Comparison of ENCODE assay signal across 16 cellular contexts in the genomic region with DNA sequence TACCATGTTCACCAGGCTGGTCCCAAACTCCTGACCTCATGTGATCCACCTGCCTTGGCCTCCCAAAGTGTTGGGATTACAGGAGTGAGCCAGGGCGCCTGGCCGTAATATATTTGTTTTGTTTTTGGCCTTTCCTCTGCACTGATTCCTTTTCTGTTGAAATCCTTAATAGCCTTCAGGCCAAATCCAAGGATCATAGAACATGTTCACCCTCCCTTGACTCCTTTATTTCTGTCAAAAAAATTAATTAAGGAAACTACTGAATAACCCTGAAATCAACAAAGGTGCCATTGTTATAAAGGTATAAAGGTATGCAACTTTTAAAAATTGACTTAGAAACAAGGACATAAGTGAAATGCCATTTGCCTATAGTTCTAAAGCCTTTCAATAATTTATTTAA. TPM values are rescaled to one million over a fixed set of nuclear protein-coding genes. Genes with fewer than 3 reads are reported as not detected.
DNase-seq lines count a peak whose midpoint lies in the region; ATAC-seq and TF ChIP-seq lines count a peak whose summit lies in the region.
"Had no signal": no experiment of that assay in that cellular context is flagged by ENCODE, and none has a peak within 500 bp of the region (broad histone marks: within the 10 kb centered on the region; RNA-seq: fewer than 3 reads in every experiment).

No MANE protein-coding gene starts in this region.

- 81 to 92% methylated on average over 2 of the region's 2 CpGs for WGBS in upper lobe of left lung, 2 donors

- H3K9me3 Mint-ChIP-seq in MCF 10A (ENCODE audit: unreplicated experiment): no peaks in the 10 kb centered on the region
- peaks cover 3% of the 10 kb centered on the region for H3K9me3 Mint-ChIP-seq in activated naive CD8-positive, alpha-beta T cell treated with anti-CD3 and anti-CD28 coated beads for 36 hours

- no TSS peak for BruUV-seq in MCF 10A (replicated peaks; lab: Mats Ljungman, UMichigan)

- TF ChIP-seq POLR2A in breast epithelium (IDR thresholded peaks at IDR 0.05): no peak
- no peak for TF ChIP-seq POLR2A in upper lobe of left lung (IDR thresholded peaks at IDR 0.05)

- H3K27me3 Mint-ChIP-seq in MCF 10A (ENCODE audit: insufficient read depth, unreplicated experiment) (no peaks in the 10 kb centered on the region), T-helper 17 cell (peaks cover 38% of the 10 kb centered on the region)
- peaks cover 9% of the 10 kb centered on the region for H3K27me3 Mint-ChIP-seq in activated naive CD8-positive, alpha-beta T cell treated with anti-CD3 and anti-CD28 coated beads for 36 hours

- H3K9me3 ChIP-seq in breast epithelium (no peaks in the 10 kb centered on the region), T-helper 17 cell (ENCODE audit: control insufficient read depth, low read length, poor library complexity, severe bottlenecking) (no peaks in the 10 kb centered on the region), upper lobe of left lung (no peaks in the 10 kb centered on the region)

- H3K27me3 ChIP-seq in breast epithelium (no peaks in the 10 kb centered on the region), upper lobe of left lung (no peaks in the 10 kb centered on the region)

- POLR2A ChIA-PET in MCF 10A (lab: Yijun Ruan, JAX): no interaction called here

- no peak overlapping the region for H3K4me3 Mint-ChIP-seq in MCF 10A (ENCODE audit: unreplicated experiment)
- H3K4me3 Mint-ChIP-seq in T-helper 17 cell: peak overlapping the region; percentile 47
- no peak overlapping the region for H3K4me3 Mint-ChIP-seq in activated naive CD8-positive, alpha-beta T cell treated with anti-CD3 and anti-CD28 coated beads for 36 hours

- H3K4me1 Mint-ChIP-seq in MCF 10A (ENCODE audit: insufficient read depth, unreplicated experiment): peaks cover 22% of the 10 kb centered on the region
- peaks cover 33% of the 10 kb centered on the region for H3K4me1 Mint-ChIP-seq in T-helper 17 cell
- H3K4me1 Mint-ChIP-seq in activated naive CD8-positive, alpha-beta T cell treated with anti-CD3 and anti-CD28 coated beads for 36 hours: peaks cover 49% of the 10 kb centered on the region

- H3K36me3 ChIP-seq in breast epithelium (no peaks in the 10 kb centered on the region), upper lobe of left lung (no peaks in the 10 kb centered on the region)

- DNase-seq in breast epithelium (ENCODE audit: low spot score in 2 of 2) (no peak), MCF 10A (ENCODE audit: unreplicated experiment) (no peak), T-helper 17 cell (no peak), epithelial cell of prostate (ENCODE audit: low read depth, low spot score) (no peak), upper lobe of left lung (no peak), NCI-H2081 treated with DMSO at 0.1 percent for 48 hours (lab: John Stamatoyannopoulos, UW) (no peak)
- DNase-seq in activated naive CD8-positive, alpha-beta T cell treated with anti-CD3 and anti-CD28 coated beads for 36 hours: no peak
- DNase-seq in activated effector memory CD4-positive, alpha-beta T cell treated with Interleukin-2 at 50 U/mL for 16 hours: no peak
- DNase-seq: ACHN, DMS79 treated with DMSO at 0.1 percent for 48 hours, NCI-H1105, NCI-H510A, NCI-H82, OCI-M1, SHP77 treated with DMSO at 0.1 percent for 48 hours had no signal

- no peak overlapping the region for H3K4me3 ChIP-seq in breast epithelium
- no peak overlapping the region for H3K4me3 ChIP-seq in upper lobe of left lung

- TF ChIP-seq CTCF in breast epithelium (IDR thresholded peaks at IDR 0.05) (no peak), MCF 10A (IDR thresholded peaks at IDR 0.05; ENCODE audit: unreplicated experiment) (no peak), upper lobe of left lung (IDR thresholded peaks at IDR 0.05) (no peak)

- H3K27ac Mint-ChIP-seq in MCF 10A (ENCODE audit: low read depth, unreplicated experiment) (no peak overlapping the region), T-helper 17 cell (peak overlapping the region; percentile 88)
- no peak overlapping the region for H3K27ac Mint-ChIP-seq in activated naive CD8-positive, alpha-beta T cell treated with anti-CD3 and anti-CD28 coated beads for 36 hours

- ATAC-seq in T-helper 17 cell (no peak), upper lobe of left lung (ENCODE audit: low FRiP score in 2 of 2) (no peak)

- CTCF ChIA-PET in MCF 10A (lab: Yijun Ruan, JAX): no interaction called here

- TF ChIP-seq EP300 in upper lobe of left lung (IDR thresholded peaks at IDR 0.05): no peak

- intact Hi-C loops in breast epithelium (cut with DNase I; ENCODE audit: low total_unique reads) (no loop called here), MCF 10A (cut with micrococcal nuclease) (no loop called here)

- H3K36me3 Mint-ChIP-seq in MCF 10A (ENCODE audit: insufficient read depth, unreplicated experiment): no peaks in the 10 kb centered on the region
- peaks cover 5% of the 10 kb centered on the region for H3K36me3 Mint-ChIP-seq in T-helper 17 cell (ENCODE audit: low read depth)
- H3K36me3 Mint-ChIP-seq in activated naive CD8-positive, alpha-beta T cell treated with anti-CD3 and anti-CD28 coated beads for 36 hours: no peaks in the 10 kb centered on the region

- H3K4me1 ChIP-seq in breast epithelium: no peaks in the 10 kb centered on the region
- H3K4me1 ChIP-seq in upper lobe of left lung: peaks cover 5 to 18% (median 11%) of the 10 kb centered on the region in 4 donors

- H3K27ac ChIP-seq in breast epithelium: peak overlapping the region; percentile 61 to 76
- peak overlapping the region; percentile 96 for H3K27ac ChIP-seq in epithelial cell of prostate
- peak overlapping the region in 3 of 4 donors; percentile 8 to 91 (median 43) for H3K27ac ChIP-seq in upper lobe of left lung
- H3K27ac ChIP-seq: C4-2B had no signal

RNA-seq across cellular contexts. Expression of a gene that starts 15.5 kb away (rescaled TPM):
- total RNA-seq in breast epithelium (10 to 100 TPM; 16.7 to 25.0 (median 18.7) TPM), MCF 10A (2022) (34.1 and 42.7 TPM in 2 replicates), T-helper 17 cell (10 to 100 TPM; 22.4 to 27.1 TPM), upper lobe of left lung (10 to 100 TPM in 5 of 6 donors, 1 to 10 TPM in 1; 7.3 to 45.1 (median 33.5) TPM)
- total RNA-seq in activated naive CD8-positive, alpha-beta T cell treated with anti-CD3 and anti-CD28 coated beads for 36 hours: 10 to 100 TPM; 38.0 to 40.6 TPM

RNA-seq across cellular contexts. Expression of a gene that starts 41.7 kb away (rescaled TPM):
- total RNA-seq in breast epithelium (10 to 100 TPM; 14.4 to 34.7 (median 24.6) TPM), MCF 10A (2022) (34.7 and 37.6 TPM in 2 replicates), T-helper 17 cell (1 to 10 TPM; 3.7 to 6.6 TPM), upper lobe of left lung (10 to 100 TPM in 4 of 6 donors, 1 to 10 TPM in 1, under 1 TPM in 1; 1.00 to 21.0 (median 13.2) TPM)
- total RNA-seq in activated naive CD8-positive, alpha-beta T cell treated with anti-CD3 and anti-CD28 coated beads for 36 hours: 10 to 100 TPM; 11.2 to 12.5 TPM

Comparison
In these comparisons a context has a peak if more than half of its experiments do, and no peak if none do; other contexts are left out.
1. H3K27ac ChIP-seq: peak in every context shown above with its lines; median percentile 96 in epithelial cell of prostate; 68 in breast epithelium; 43 in upper lobe of left lung.